27 cellular contexts compared by ENCODE assay signal in the genomic region with DNA sequence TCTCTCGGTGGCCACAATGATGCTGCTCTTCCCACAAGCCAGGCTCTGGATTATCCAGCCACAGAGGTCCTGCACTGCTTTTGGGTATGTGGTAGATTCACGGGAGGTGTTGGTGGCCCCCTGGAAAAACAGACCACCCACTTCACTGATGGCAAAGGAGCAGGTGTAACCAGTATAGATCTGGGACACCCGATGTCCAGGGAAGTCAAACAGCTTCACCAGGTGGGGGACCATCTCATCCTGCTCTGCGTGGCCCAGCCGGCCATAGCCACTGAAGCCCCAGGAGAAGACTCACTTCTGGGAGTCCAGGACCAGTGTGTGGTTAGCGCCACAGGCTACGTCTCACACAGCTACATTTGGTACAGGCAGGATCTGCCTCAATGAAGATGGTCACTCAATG.
DNase-seq lines count a peak whose midpoint lies in the region; ATAC-seq, FAIRE-seq and TF ChIP-seq lines count a peak whose summit lies in the region.
"Had no signal": no experiment of that assay in that cellular context is flagged by ENCODE, and none has a peak within 500 bp of the region (broad histone marks: within the 10 kb centered on the region; RNA-seq: fewer than 3 reads in every experiment).

No MANE protein-coding gene starts in this region.

- TF ChIP-seq CTCF in bronchial epithelial cell (IDR thresholded peaks at IDR 0.05; ENCODE audit: insufficient read depth, low read length, severe bottlenecking) (no peak), osteocyte (IDR thresholded peaks at IDR 0.05) (no peak), HFFc6 (IDR thresholded peaks at IDR 0.05) (no peak)

- H3K36me3 ChIP-seq in bronchial epithelial cell (ENCODE audit: control insufficient read depth, insufficient read depth, low read length): no peaks in the 10 kb centered on the region
- H3K36me3 ChIP-seq: BE2C had no signal

- H3K36me3 Mint-ChIP-seq in osteocyte (ENCODE audit: unreplicated experiment) (peaks cover 4% of the 10 kb centered on the region), HFFc6 (ENCODE audit: low read depth) (peaks cover 9% of the 10 kb centered on the region)
- H3K36me3 Mint-ChIP-seq in activated T-cell treated with anti-CD3 and anti-CD28 coated beads, Interleukin-2, amount 50 U/mL, for 72 hours (ENCODE audit: insufficient read depth in 2 of 2): peaks cover 10 to 21% of the 10 kb centered on the region in 2 donors

- H3K4me1 Mint-ChIP-seq in osteocyte (ENCODE audit: unreplicated experiment) (no peaks in the 10 kb centered on the region), HFFc6 (ENCODE audit: low read depth) (no peaks in the 10 kb centered on the region)
- H3K4me1 Mint-ChIP-seq in activated T-cell treated with anti-CD3 and anti-CD28 coated beads, Interleukin-2, amount 50 U/mL, for 72 hours (ENCODE audit: low read depth): no peaks in the 10 kb centered on the region
- H3K4me1 Mint-ChIP-seq: CD14-positive monocyte had no signal

- H3K9me3 Mint-ChIP-seq in osteocyte (ENCODE audit: unreplicated experiment) (peaks cover 6% of the 10 kb centered on the region), HFFc6 (no peaks in the 10 kb centered on the region)
- H3K9me3 Mint-ChIP-seq in activated T-cell treated with anti-CD3 and anti-CD28 coated beads, Interleukin-2, amount 50 U/mL, for 72 hours: peaks cover 8 to 20% of the 10 kb centered on the region in 2 donors

- H3K27me3 Mint-ChIP-seq in osteocyte (ENCODE audit: unreplicated experiment) (peaks cover 2% of the 10 kb centered on the region), HFFc6 (ENCODE audit: insufficient read depth) (no peaks in the 10 kb centered on the region; the same call in none of the 2 replicates)
- no peaks in the 10 kb centered on the region for H3K27me3 Mint-ChIP-seq in activated T-cell treated with anti-CD3 and anti-CD28 coated beads, Interleukin-2, amount 50 U/mL, for 72 hours (ENCODE audit: low read depth)
- H3K27me3 Mint-ChIP-seq: CD4-positive, alpha-beta memory T cell; CD4-positive, CD25-positive, alpha-beta regulatory T cell had no signal

- H3K4me3 Mint-ChIP-seq in osteocyte (ENCODE audit: unreplicated experiment) (no peak overlapping the region), HFFc6 (no peak overlapping the region)
- no peak overlapping the region for H3K4me3 Mint-ChIP-seq in activated T-cell treated with anti-CD3 and anti-CD28 coated beads, Interleukin-2, amount 50 U/mL, for 72 hours
- H3K4me3 Mint-ChIP-seq: CD14-positive monocyte; CD4-positive, alpha-beta memory T cell; CD4-positive, CD25-positive, alpha-beta regulatory T cell; CD8-positive, alpha-beta memory T cell had no signal

- no peak overlapping the region for H3K4me3 ChIP-seq in bronchial epithelial cell (ENCODE audit: low read depth, low read length)
- H3K4me3 ChIP-seq: BLaER1, GM12878 had no signal

- ATAC-seq in GM21786 (IDR thresholded peaks at IDR 0.05; ENCODE audit: unreplicated experiment): no peak
- ATAC-seq in activated T-cell treated with anti-CD3 and anti-CD28 coated beads, Interleukin-2, amount 50 U/mL, for 72 hours (replicated peaks in 1 of 2): no peak
- ATAC-seq: GM12878 had no signal

- peak; percentile 60 for FAIRE-seq in bronchial epithelial cell (lab: Jason Lieb, UNC)
- FAIRE-seq: A204.1, GM12878, GM12892, GM18507 had no signal

- DNase-seq in bronchial epithelial cell (ENCODE audit: low read depth): no peak
- DNase-seq in mesenteric fat pad (ENCODE audit: low spot score): peak; percentile 83
- DNase-seq in osteocyte (ENCODE audit: extremely low spot score, unreplicated experiment): peak; percentile 70
- DNase-seq in HFFc6: no peak
- no peak for DNase-seq in activated T-cell treated with anti-CD3 and anti-CD28 coated beads, Interleukin-2, amount 50 U/mL, for 72 hours
- DNase-seq: 8988T; ACHN; BE2C; C1 segment of cervical spinal cord; CD4-positive, alpha-beta memory T cell; CD4-positive, CD25-positive, alpha-beta regulatory T cell; CD8-positive, alpha-beta memory T cell; COR-L47; DMS 273 treated with DMSO at 0.1 percent for 48 hours; DMS153; DMS53; DMS79; DND-41; EL; GDM1 had no signal

- H3K27ac Mint-ChIP-seq in osteocyte (ENCODE audit: unreplicated experiment) (no peak overlapping the region), HFFc6 (no peak overlapping the region)
- no peak overlapping the region for H3K27ac Mint-ChIP-seq in activated T-cell treated with anti-CD3 and anti-CD28 coated beads, Interleukin-2, amount 50 U/mL, for 72 hours
- H3K27ac Mint-ChIP-seq: CD14-positive monocyte; CD4-positive, alpha-beta memory T cell; CD4-positive, CD25-positive, alpha-beta regulatory T cell; CD8-positive, alpha-beta memory T cell had no signal

- H3K27me3 ChIP-seq in bronchial epithelial cell (ENCODE audit: control insufficient read depth, insufficient read depth, low read length): no peaks in the 10 kb centered on the region
- H3K27me3 ChIP-seq: BE2C, BLaER1 had no signal

Comparison
In these comparisons a context has a peak if more than half of its experiments do, and no peak if none do; other contexts are left out.
1. DNase-seq: peak in mesenteric fat pad (single experiment) and osteocyte (single experiment); none in bronchial epithelial cell (single experiment), HFFc6 (single experiment) and activated T-cell treated with anti-CD3 and anti-CD28 coated beads, Interleukin-2, amount 50 U/mL, for 72 hours (0 of 2).